ENCODE assay signal across 17 cellular contexts in genomic region chr12:114678718-114679117, GRCh38. TPM values are rescaled to one million over a fixed set of nuclear protein-coding genes. Genes with fewer than 3 reads are reported as not detected.
DNase-seq lines count a peak whose midpoint lies in the region; ATAC-seq and TF ChIP-seq lines count a peak whose summit lies in the region.
"Had no signal": no experiment of that assay in that cellular context is flagged by ENCODE, and none has a peak within 500 bp of the region (broad histone marks: within the 10 kb centered on the region; RNA-seq: fewer than 3 reads in every experiment).

No MANE protein-coding gene starts in this region.

- H3K4me1 ChIP-seq in ovary (ENCODE audit: insufficient read depth): peaks cover 4% of the 10 kb centered on the region

- H3K27ac ChIP-seq in AG04450 (ENCODE audit: low read depth, low read length) (peak overlapping the region; percentile 63), ovary (peak overlapping the region; percentile 48 to 90)
- H3K27ac ChIP-seq: BLaER1, neural progenitor cell had no signal

- no peak for TF ChIP-seq EP300 in ovary (IDR thresholded peaks at IDR 0.05)

- ATAC-seq in GM19455 (IDR thresholded peaks at IDR 0.05; ENCODE audit: unreplicated experiment) (no peak), GM18505 (IDR thresholded peaks at IDR 0.05; ENCODE audit: unreplicated experiment) (no peak)
- ATAC-seq: T-helper 17 cell had no signal

- H3K4me3 ChIP-seq in AG04450 (ENCODE audit: low read depth, low read length): peak overlapping the region; percentile 96
- H3K4me3 ChIP-seq in ovary: peak overlapping the region; percentile 49
- H3K4me3 ChIP-seq: BLaER1, neural progenitor cell, skin epidermis had no signal

- no peaks in the 10 kb centered on the region; the same call in 1 of the 2 replicates for H3K9me3 ChIP-seq in AG04450 (ENCODE audit: control insufficient read depth, insufficient read depth, low read length)
- no peaks in the 10 kb centered on the region for H3K9me3 ChIP-seq in ovary

- POLR2A ChIA-PET in AG04450 (lab: Yijun Ruan, JAX): interaction anchor here (0.6 kb wide), 1 partner anchor 10 kb away, joined by 4 read pairs; no protein-coding TSS in a partner anchor

- H3K36me3 ChIP-seq in ovary: no peaks in the 10 kb centered on the region
- H3K36me3 ChIP-seq: neural progenitor cell had no signal

- CTCF ChIA-PET in AG04450 (lab: Charles Lee): interaction anchor here (0.6 to 0.7 kb wide), 2 partner anchors 11 to 548 kb away, joined by 4 read pairs; no protein-coding TSS in a partner anchor

- TF ChIP-seq CTCF in AG04450 (IDR thresholded peaks at IDR 0.05; ENCODE audit: low read depth, low read length) (no peak), ovary (IDR thresholded peaks at IDR 0.05) (no peak), GM20000 (IDR thresholded peaks at IDR 0.05; ENCODE audit: extremely low read depth, missing control alignments) (no peak)

- TF ChIP-seq POLR2A in ovary (IDR thresholded peaks at IDR 0.05) (no peak), GM18505 (IDR thresholded peaks at IDR 0.05; ENCODE audit: borderline replicate concordance, extremely low read depth, insufficient read depth, insufficient read length) (no peak)

- WGBS in ovary, 3 donors: 79 to 92% (median 84%) methylated on average over 2 of the region's 2 CpGs

- intact Hi-C loops in ovary (cut with DNase I): no loop called here

- no peak for DNase-seq in AG04450 (ENCODE audit: low read depth, low spot score)
- peak; percentile 23 for DNase-seq in M059J (ENCODE audit: low read depth)
- peak; percentile 59 for DNase-seq in fibroblast of gingiva (ENCODE audit: low read depth)
- no peak for DNase-seq in ovary
- DNase-seq in GM20000 (ENCODE audit: low spot score): no peak
- DNase-seq in nucleus accumbens (lab: John Stamatoyannopoulos, UW): no peak
- DNase-seq: activated CD8-positive, alpha-beta memory T cell treated with anti-CD3 and anti-CD28 coated beads, Interleukin-2, amount 50 U/mL, for 48 hours; activated naive CD4-positive, alpha-beta T cell treated with anti-CD3 and anti-CD28 coated beads, Interleukin-2, amount 10 ng/mL, durations not matched to agents 7 days and 5 days; central memory CD4-positive, alpha-beta T cell; NCI-H2081 treated with DMSO at 0.1 percent for 48 hours; stimulated activated naive CD4-positive, alpha-beta T cell treated with Interleukin-2 at 50 U/mL for 16 hours; T-helper 17 cell had no signal

- no peaks in the 10 kb centered on the region for H3K27me3 ChIP-seq in AG04450 (ENCODE audit: control insufficient read depth, insufficient read depth, low read length)
- no peaks in the 10 kb centered on the region for H3K27me3 ChIP-seq in ovary

RNA-seq across cellular contexts. Expression of gene TBX3, which starts 5.3 kb away (rescaled TPM):
- 42.2 and 54.8 TPM in 2 replicates for polyA plus RNA-seq in AG04450 (2011; rRNA removed)
- polyA minus RNA-seq in AG04450 (2011; rRNA and poly(A)+ RNA removed): 73.0 and 74.6 TPM in 2 replicates
- total RNA-seq in M059J (2014; rRNA removed; shearing (Covaris generic)): 50.3 and 90.4 TPM in 2 replicates
- total RNA-seq in ovary: 100 to 1,000 TPM in 1 of 7 donors, 10 to 100 TPM in 6; 41.4 to 106 (median 74.6) TPM
- polyA plus RNA-seq in ovary: 10 to 100 TPM; 25.4 to 33.7 TPM

Comparison
In these comparisons a context has a peak if more than half of its experiments do, and no peak if none do; other contexts are left out.
1. DNase-seq: peak in M059J (single experiment) and fibroblast of gingiva (single experiment); none in AG04450 (single experiment), ovary (0 of 5), GM20000 (single experiment) and nucleus accumbens (0 of 56).